ENCODE assay signal across 12 cellular contexts in the genomic region with DNA sequence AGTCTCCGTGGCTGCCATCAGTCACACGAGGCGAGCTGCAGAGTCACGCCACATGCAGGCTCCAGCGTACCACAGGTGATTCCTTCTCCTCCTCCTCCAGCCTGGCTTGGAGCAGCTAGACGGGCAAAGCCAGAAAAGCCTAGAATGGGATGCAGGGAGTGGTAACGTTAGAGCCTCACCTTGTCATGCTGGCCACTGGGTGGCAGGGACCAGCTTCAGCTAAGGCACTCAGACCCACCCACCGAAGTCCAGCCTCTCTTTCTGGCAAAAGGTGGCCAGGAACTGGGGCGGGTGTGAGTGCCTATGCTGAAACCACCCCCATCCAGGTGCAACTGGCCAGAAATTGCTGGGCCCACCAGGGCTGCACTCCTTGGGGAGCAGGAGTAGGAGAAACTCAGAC. TPM values are rescaled to one million over a fixed set of nuclear protein-coding genes. Genes with fewer than 3 reads are reported as not detected.
DNase-seq lines count a peak whose midpoint lies in the region; ATAC-seq and TF ChIP-seq lines count a peak whose summit lies in the region.
"Not testable (repeated sequence)": the region's sequence is repeated elsewhere in the genome, so short reads cannot be mapped to it uniquely, and the experiment has no call there.
"Had no signal": no experiment of that assay in that cellular context is flagged by ENCODE, and none has a peak within 500 bp of the region (broad histone marks: within the 10 kb centered on the region; RNA-seq: fewer than 3 reads in every experiment).

No MANE protein-coding gene starts in this region.

- WGBS in hepatocyte (ENCODE audit: low lambda C conversion rate, missing lambda C conversion rate), result 45% methylated on average over 9 of the region's 9 CpGs

- TF ChIP-seq CTCF in GM23338 (conservative IDR thresholded peaks at IDR 0.05; ENCODE audit: low read depth in 2 of 2), result 0 out of 4 replicates have a peak, but pooled peaks of 1 of the 2 experiments have one; percentile 2
- not testable (repeated sequence) for TF ChIP-seq CTCF in RWPE2 (IDR thresholded peaks at IDR 0.05; ENCODE audit: poor library complexity, severe bottlenecking); brain (conservative IDR thresholded peaks at IDR 0.05); hepatocyte (IDR thresholded peaks at IDR 0.05; ENCODE audit: poor library complexity); nephron (IDR thresholded peaks at IDR 0.05; ENCODE audit: unreplicated experiment in 3 of 3); neural progenitor cell (IDR thresholded peaks at IDR 0.05); type B pancreatic cell (conservative IDR thresholded peaks at IDR 0.05)

- not testable (repeated sequence) for H3K9me2 ChIP-seq in GM23338 (ENCODE audit: insufficient read depth); hepatocyte (replicated peaks; ENCODE audit: insufficient read depth)

- H3K4me3 ChIP-seq in GM23338; RWPE2 (ENCODE audit: severe bottlenecking): not testable (repeated sequence)
- H3K4me3 ChIP-seq in hepatocyte (peak overlapping the region; percentile 33), neural progenitor cell (peak overlapping the region; percentile 54)

- not testable (repeated sequence) for H3K27ac Mint-ChIP-seq in GM23338, brain, nephron, neural progenitor cell, type B pancreatic cell

- not testable (repeated sequence) for H3K27me3 Mint-ChIP-seq in GM23338 (ENCODE audit: insufficient read depth, low read depth, poor library complexity); brain; nephron (ENCODE audit: low read depth); neural progenitor cell (ENCODE audit: insufficient read depth, low read depth); type B pancreatic cell

- not testable (repeated sequence) for H3K4me1 Mint-ChIP-seq in GM23338; nephron; neural progenitor cell; type B pancreatic cell (ENCODE audit: unreplicated experiment)
- peaks cover 13% of the 10 kb centered on the region for H3K4me1 Mint-ChIP-seq in brain

- not testable (repeated sequence) for H4K20me1 ChIP-seq in GM23338 (replicated peaks; ENCODE audit: insufficient read depth); hepatocyte (ENCODE audit: insufficient read depth, poor library complexity, severe bottlenecking); neural progenitor cell (ENCODE audit: low read depth)

- not testable (repeated sequence) for H2AFZ ChIP-seq in GM23338; hepatocyte; neural progenitor cell (replicated peaks)

- H3K79me2 ChIP-seq in GM23338 (replicated peaks; ENCODE audit: insufficient read depth), result not testable (repeated sequence)
- H3K79me2 ChIP-seq in hepatocyte (peaks cover 24% of the 10 kb centered on the region), neural progenitor cell (ENCODE audit: low read depth) (peaks cover 23% of the 10 kb centered on the region)

- not testable (repeated sequence) for H3K9ac ChIP-seq in neural progenitor cell

- H3K4me2 ChIP-seq in GM23338, result not testable (repeated sequence)
- H3K4me2 ChIP-seq in hepatocyte, result peak overlapping the region; percentile 70
- peak overlapping the region; percentile 66 for H3K4me2 ChIP-seq in neural progenitor cell

- H3K27me3 ChIP-seq in GM23338 (ENCODE audit: insufficient read depth); RWPE2 (ENCODE audit: insufficient read depth, poor library complexity, severe bottlenecking); hepatocyte; neural progenitor cell: not testable (repeated sequence)

- not testable (repeated sequence) for H3K36me3 ChIP-seq in GM23338 (ENCODE audit: insufficient read depth); RWPE2 (ENCODE audit: low read depth); hepatocyte (replicated peaks; ENCODE audit: insufficient read depth, low read depth); neural progenitor cell

- H3F3A ChIP-seq in GM23338 (replicated peaks; ENCODE audit: low read depth); neural progenitor cell (ENCODE audit: low read depth): not testable (repeated sequence)

- DNase-seq in GM23338 (ENCODE audit: low spot score); RWPE2 (ENCODE audit: low spot score); hepatocyte (ENCODE audit: low spot score); neural progenitor cell (ENCODE audit: low spot score); type B pancreatic cell (ENCODE audit: extremely low spot score, unreplicated experiment): not testable (repeated sequence)

- H3K9me3 Mint-ChIP-seq in GM23338, brain, nephron, neural progenitor cell, type B pancreatic cell: not testable (repeated sequence)

- H3K27ac ChIP-seq in GM23338 (ENCODE audit: low read depth); RWPE2 (ENCODE audit: poor library complexity, severe bottlenecking); hepatocyte; neural progenitor cell: not testable (repeated sequence)

- not testable (repeated sequence) for H3K9me3 ChIP-seq in RWPE2 (ENCODE audit: severe bottlenecking); hepatocyte (ENCODE audit: low read depth); neural progenitor cell (ENCODE audit: low read depth)

- peak; percentile 29 for ATAC-seq in GM23338
- ATAC-seq in RWPE2 (ENCODE audit: low read depth), result peak; percentile 14; the same call in 1 of the 3 replicates

- not testable (repeated sequence) for H3K4me3 Mint-ChIP-seq in GM23338, neural progenitor cell
- peak overlapping the region in 3 of 5 experiments; percentile 96 to 100 (median 100) for H3K4me3 Mint-ChIP-seq in brain
- H3K4me3 Mint-ChIP-seq in nephron, result peak overlapping the region; percentile 100
- peak overlapping the region; percentile 99 for H3K4me3 Mint-ChIP-seq in type B pancreatic cell

- H3K4me1 ChIP-seq in GM23338 (ENCODE audit: insufficient read depth); RWPE2 (ENCODE audit: insufficient read depth, poor library complexity, severe bottlenecking); hepatocyte (ENCODE audit: insufficient read depth); neural progenitor cell: not testable (repeated sequence)

- H3K36me3 Mint-ChIP-seq in GM23338 (ENCODE audit: low read depth); brain; nephron (ENCODE audit: low read depth); neural progenitor cell; type B pancreatic cell: not testable (repeated sequence)

RNA-seq across cellular contexts. Expression of a gene that starts 1.3 kb away (rescaled TPM):
- 1.8 and 3.0 TPM in 2 replicates for total RNA-seq in GM23338 (2014; rRNA removed; shearing (Covaris generic))
- polyA plus RNA-seq in GM23338 (2016; fragmentation: Nextera tagmentation; extraction: Ambion mirVana) (1.0 and 1.1 TPM in 2 replicates), brain (ENCODE audit: insufficient read depth, low read depth, low replicate concordance) (not detected), hepatocyte (12.9 and 14.7 TPM in 2 replicates)
- total RNA-seq in hepatocyte (31.5 and 32.6 TPM in 2 replicates), neural progenitor cell (ENCODE audit: low replicate concordance) (15.1 and 17.6 TPM in 2 replicates), type B pancreatic cell (ENCODE audit: low replicate concordance) (14.2 and 25.0 TPM in 2 replicates)
- total RNA-seq: Calu3; CD4-positive, alpha-beta T cell; CD8-positive, alpha-beta memory T cell; HFFc6 had no signal
- polyA plus RNA-seq: CD14-positive monocyte had no signal

RNA-seq across cellular contexts. Expression of a gene that starts 17.2 kb away (rescaled TPM):
- 22.1 and 34.5 TPM in 2 replicates for total RNA-seq in GM23338 (2014; rRNA removed; shearing (Covaris generic))
- polyA plus RNA-seq in GM23338 (2016; fragmentation: Nextera tagmentation; extraction: Ambion mirVana) (15.1 and 16.4 TPM in 2 replicates), brain (ENCODE audit: insufficient read depth, low read depth, low replicate concordance) (32.4 TPM), hepatocyte (5.0 and 5.3 TPM in 2 replicates)
- total RNA-seq in hepatocyte (0.32 and 3.8 TPM in 2 replicates), neural progenitor cell (ENCODE audit: low replicate concordance) (8.8 and 13.8 TPM in 2 replicates), type B pancreatic cell (ENCODE audit: low replicate concordance) (10.3 and 15.4 TPM in 2 replicates)
- polyA plus RNA-seq: CD14-positive monocyte had no signal

RNA-seq across cellular contexts. Expression of a gene that starts 53.7 kb away (rescaled TPM):
- 87.5 and 98.6 TPM in 2 replicates for total RNA-seq in GM23338 (2014; rRNA removed; shearing (Covaris generic))
- polyA plus RNA-seq in GM23338 (2016; fragmentation: Nextera tagmentation; extraction: Ambion mirVana) (43.5 and 44.2 TPM in 2 replicates), brain (ENCODE audit: insufficient read depth, low read depth, low replicate concordance) (51.3 TPM), hepatocyte (43.7 and 47.9 TPM in 2 replicates)
- total RNA-seq in hepatocyte (24.7 and 28.1 TPM in 2 replicates), neural progenitor cell (ENCODE audit: low replicate concordance) (23.6 and 45.1 TPM in 2 replicates), type B pancreatic cell (ENCODE audit: low replicate concordance) (77.0 and 79.6 TPM in 2 replicates)

RNA-seq across cellular contexts. Expression of a gene that starts 54.3 kb away (rescaled TPM):
- 60.0 and 70.9 TPM in 2 replicates for total RNA-seq in GM23338 (2014; rRNA removed; shearing (Covaris generic))
- 233 and 263 TPM in 2 replicates for polyA plus RNA-seq in GM23338 (2016; fragmentation: Nextera tagmentation; extraction: Ambion mirVana)
- 403 TPM for polyA plus RNA-seq in brain (ENCODE audit: insufficient read depth, low read depth, low replicate concordance)
- total RNA-seq in hepatocyte, result 103 and 127 TPM in 2 replicates
- 424 and 459 TPM in 2 replicates for polyA plus RNA-seq in hepatocyte
- 21.4 and 91.8 TPM in 2 replicates for total RNA-seq in neural progenitor cell (ENCODE audit: low replicate concordance)
- total RNA-seq in type B pancreatic cell (ENCODE audit: low replicate concordance), result 164 and 224 TPM in 2 replicates
